In the genomic region with DNA sequence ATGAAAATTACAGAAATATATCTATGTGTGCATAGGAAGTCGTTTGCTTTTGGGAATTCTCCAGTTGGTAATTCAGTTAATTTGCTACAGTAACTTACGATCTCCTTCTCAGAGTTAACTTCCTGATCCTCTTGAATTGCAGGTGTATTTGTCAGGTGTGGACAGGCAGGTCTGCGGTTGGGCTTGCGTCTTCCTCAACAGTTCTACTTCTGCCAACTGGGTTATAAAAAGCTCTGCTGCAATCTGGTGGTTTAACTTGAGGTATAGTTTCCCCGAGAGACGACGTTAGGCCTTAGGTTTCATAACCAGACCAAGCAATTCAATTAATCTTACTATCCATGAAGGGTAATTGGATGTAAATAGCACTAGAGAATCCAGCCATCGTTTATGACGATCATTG, we compare ENCODE assay signal across 30 cellular contexts.
"Had no signal": no experiment of that assay in that cellular context is flagged by ENCODE, and none has a peak within 500 bp of the region (broad histone marks: within the 10 kb centered on the region; RNA-seq: fewer than 3 reads in every experiment).

No MANE protein-coding gene starts in this region.

- H3K4me1 ChIP-seq: ascending aorta had no signal

- H3K4me3 Mint-ChIP-seq: activated CD8-positive, alpha-beta T cell treated with anti-CD3 and anti-CD28 coated beads for 36 hours; activated naive CD8-positive, alpha-beta T cell treated with anti-CD3 and anti-CD28 coated beads for 36 hours; activated T-cell treated with anti-CD3 and anti-CD28 coated beads, Interleukin-2, amount 50 U/mL, for 72 hours; activated T-helper 17 cell treated with anti-CD3 and anti-CD28 coated beads, Interleukin-2, amount 50 U/mL, for 72 hours; central memory CD8-positive, alpha-beta T cell had no signal

- DNase-seq: activated CD4-positive, alpha-beta T cell treated with anti-CD3 and anti-CD28 coated beads for 1 hour; activated CD4-positive, alpha-beta T cell treated with anti-CD3 and anti-CD28 coated beads for 48 hours; activated CD4-positive, CD25-positive, alpha-beta regulatory T cell; activated CD8-positive, alpha-beta T cell treated with anti-CD3 and anti-CD28 coated beads for 36 hours; activated effector memory CD4-positive, alpha-beta T cell treated with anti-CD3 and anti-CD28 coated beads, Interleukin-2, amount 50 U/mL, for 16 hours; activated naive CD4-positive, alpha-beta T cell; activated naive CD4-positive, alpha-beta T cell treated with anti-CD3 and anti-CD28 coated beads, Interleukin-2, amount 50 U/mL, for 16 hours; activated naive CD8-positive, alpha-beta T cell treated with anti-CD3 and anti-CD28 coated beads for 36 hours; activated T-cell treated with anti-CD3 and anti-CD28 coated beads, Interleukin-2, amount 50 U/mL, for 1 hour; activated T-cell treated with anti-CD3 and anti-CD28 coated beads, Interleukin-2, amount 50 U/mL, for 72 hours; amygdala; Karpas-422; KBM-7; MV-4-11; NCI-H1092; NCI-H146; NCI-H187; NCI-H2029 treated with DMSO at 0.1 percent for 48 hours; NCI-H2107; NCI-H226; NCI-H446 treated with DMSO at 0.1 percent for 48 hours; NCI-H524; NK-92 treated with Interleukin-12 subunit alpha and Interleukin-12 subunit beta, amount 100 ng/mL, for 24 hours; SHP77 treated with DMSO at 0.1 percent for 48 hours; T1000; WERI-Rb-1 had no signal

- H3K9me3 Mint-ChIP-seq: activated CD8-positive, alpha-beta T cell treated with anti-CD3 and anti-CD28 coated beads for 36 hours; activated naive CD8-positive, alpha-beta T cell treated with anti-CD3 and anti-CD28 coated beads for 36 hours; activated T-cell treated with anti-CD3 and anti-CD28 coated beads, Interleukin-2, amount 50 U/mL, for 72 hours; activated T-helper 17 cell treated with anti-CD3 and anti-CD28 coated beads, Interleukin-2, amount 50 U/mL, for 72 hours; central memory CD8-positive, alpha-beta T cell had no signal

- H3K27me3 ChIP-seq: ascending aorta, cardiac muscle cell had no signal

- H3K4me3 ChIP-seq: ascending aorta, cardiac muscle cell had no signal

- H3K27ac ChIP-seq: ascending aorta, cardiac muscle cell, WERI-Rb-1 had no signal

- H3K36me3 Mint-ChIP-seq: activated naive CD8-positive, alpha-beta T cell treated with anti-CD3 and anti-CD28 coated beads for 36 hours had no signal

- H3K36me3 ChIP-seq: ascending aorta, cardiac muscle cell, WERI-Rb-1 had no signal

- H3K9me3 ChIP-seq: ascending aorta had no signal

- H3K27me3 Mint-ChIP-seq: activated CD8-positive, alpha-beta T cell treated with anti-CD3 and anti-CD28 coated beads for 36 hours; activated naive CD8-positive, alpha-beta T cell treated with anti-CD3 and anti-CD28 coated beads for 36 hours had no signal

- H3K4me1 Mint-ChIP-seq: activated naive CD8-positive, alpha-beta T cell treated with anti-CD3 and anti-CD28 coated beads for 36 hours; activated T-helper 17 cell treated with anti-CD3 and anti-CD28 coated beads, Interleukin-2, amount 50 U/mL, for 72 hours; central memory CD8-positive, alpha-beta T cell had no signal

- H3K27ac Mint-ChIP-seq: activated CD8-positive, alpha-beta T cell treated with anti-CD3 and anti-CD28 coated beads for 36 hours; activated naive CD8-positive, alpha-beta T cell treated with anti-CD3 and anti-CD28 coated beads for 36 hours; activated T-cell treated with anti-CD3 and anti-CD28 coated beads, Interleukin-2, amount 50 U/mL, for 72 hours; activated T-helper 17 cell treated with anti-CD3 and anti-CD28 coated beads, Interleukin-2, amount 50 U/mL, for 72 hours had no signal
